In the genomic region with DNA sequence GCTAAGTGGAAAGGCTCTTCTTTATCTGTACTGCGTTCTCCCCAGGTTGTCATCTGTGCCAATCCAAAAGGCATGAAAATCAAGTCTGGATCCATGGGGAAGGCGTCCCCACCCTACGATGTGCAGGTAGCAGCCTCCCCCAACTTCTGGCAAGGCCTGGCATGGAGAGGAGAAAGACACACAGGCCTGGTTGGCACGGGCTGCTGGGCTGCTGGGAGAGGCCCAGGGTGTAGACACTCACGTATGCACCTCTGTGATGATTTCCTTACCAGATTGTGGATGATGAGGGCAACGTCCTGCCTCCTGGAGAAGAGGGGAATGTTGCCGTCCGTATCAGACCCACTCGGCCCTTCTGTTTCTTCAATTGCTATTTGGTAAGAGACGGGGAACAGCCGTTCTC, we compare ENCODE assay signal across 34 cellular contexts. TPM values are rescaled to one million over a fixed set of nuclear protein-coding genes. Genes with fewer than 3 reads are reported as not detected.
"Had no signal": no experiment of that assay in that cellular context is flagged by ENCODE, and none has a peak within 500 bp of the region (broad histone marks: within the 10 kb centered on the region; RNA-seq: fewer than 3 reads in every experiment).

No MANE protein-coding gene starts in this region.

- H3K27me3 ChIP-seq: adrenal gland, body of pancreas, esophagus muscularis mucosa, foreskin keratinocyte, gastrocnemius medialis had no signal

- ATAC-seq: activated CD4-positive, alpha-beta T cell treated with anti-CD3 and anti-CD28 coated beads for 36 hours; activated CD8-positive, alpha-beta memory T cell treated with anti-CD3 and anti-CD28 coated beads, Interleukin-2, amount 10 ng/mL, durations not matched to agents 7 days and 5 days; activated CD8-positive, alpha-beta T cell treated with anti-CD3 and anti-CD28 coated beads, Interleukin-2, amount 10 ng/mL, durations not matched to agents 7 days and 5 days; activated naive CD8-positive, alpha-beta T cell treated with anti-CD3 and anti-CD28 coated beads, Interleukin-2, amount 50 U/mL, for 24 hours; body of pancreas; effector memory CD8-positive, alpha-beta T cell; foreskin keratinocyte; gastrocnemius medialis had no signal

- DNase-seq: activated CD4-positive, alpha-beta memory T cell treated with anti-CD3 and anti-CD28 coated beads for 36 hours; activated CD4-positive, alpha-beta T cell treated with anti-CD3 and anti-CD28 coated beads for 36 hours; activated CD4-positive, alpha-beta T cell treated with anti-CD3 and anti-CD28 coated beads, Interleukin-2, amount 10 ng/mL, durations not matched to agents 24 days and 14 days; activated CD4-positive, CD25-positive, alpha-beta regulatory T cell; activated CD4-positive, CD25-positive, alpha-beta regulatory T cell treated with anti-CD3 and anti-CD28 coated beads, Interleukin-2, amount 50 U/mL, for 72 hours; activated CD8-positive, alpha-beta memory T cell treated with anti-CD3 and anti-CD28 coated beads, Interleukin-2, amount 10 ng/mL, durations not matched to agents 7 days and 5 days; activated CD8-positive, alpha-beta memory T cell treated with anti-CD3 and anti-CD28 coated beads, Interleukin-2, amount 50 U/mL, for 4 hours; activated CD8-positive, alpha-beta T cell treated with anti-CD3 and anti-CD28 coated beads, Interleukin-2, amount 10 ng/mL, durations not matched to agents 7 days and 5 days; activated effector memory CD4-positive, alpha-beta T cell treated with anti-CD3 and anti-CD28 coated beads, Interleukin-2, amount 50 U/mL, for 16 hours; activated naive CD4-positive, alpha-beta T cell treated with anti-CD3 and anti-CD28 coated beads for 36 hours; activated naive CD8-positive, alpha-beta T cell treated with anti-CD3 and anti-CD28 coated beads for 36 hours; activated naive CD8-positive, alpha-beta T cell treated with anti-CD3 and anti-CD28 coated beads, Interleukin-2, amount 50 U/mL, for 24 hours; activated T-cell treated with anti-CD3 and anti-CD28 coated beads, Interleukin-2, amount 50 U/mL, for 1 hour; activated T-cell treated with anti-CD3 and anti-CD28 coated beads, Interleukin-2, amount 50 U/mL, for 48 hours; adrenal gland; amygdala; aorta; body of pancreas; caudate nucleus; cortex of kidney; dermis blood vessel endothelial cell; effector CD4-positive, alpha-beta T cell; effector memory CD8-positive, alpha-beta T cell; erythroblast; foreskin keratinocyte; gastrocnemius medialis; T-helper 2 cell had no signal

- H3K27ac ChIP-seq: adrenal gland, body of pancreas, esophagus muscularis mucosa, foreskin keratinocyte, gastrocnemius medialis had no signal

- H3K9me3 ChIP-seq: adrenal gland, body of pancreas, esophagus muscularis mucosa, gastrocnemius medialis had no signal

- H3K4me1 ChIP-seq: adrenal gland, esophagus muscularis mucosa, foreskin keratinocyte, gastrocnemius medialis had no signal

- H3K36me3 ChIP-seq: adrenal gland, esophagus muscularis mucosa, gastrocnemius medialis had no signal

- H3K4me3 ChIP-seq: adrenal gland, body of pancreas, esophagus muscularis mucosa, gastrocnemius medialis had no signal

- FAIRE-seq: colon had no signal

RNA-seq across cellular contexts. Expression of a gene that starts 20.4 kb away (rescaled TPM):
- total RNA-seq: activated CD4-positive, alpha-beta memory T cell treated with anti-CD3 and anti-CD28 coated beads for 36 hours; activated CD4-positive, alpha-beta T cell treated with anti-CD3 and anti-CD28 coated beads, Interleukin-2, amount 10 ng/mL, durations not matched to agents 24 days and 14 days; activated CD8-positive, alpha-beta memory T cell treated with anti-CD3 and anti-CD28 coated beads for 36 hours; activated CD8-positive, alpha-beta T cell treated with anti-CD3 and anti-CD28 coated beads, Interleukin-2, amount 10 ng/mL, durations not matched to agents 7 days and 5 days; activated naive CD4-positive, alpha-beta T cell treated with anti-CD3 and anti-CD28 coated beads for 36 hours; activated naive CD8-positive, alpha-beta T cell treated with anti-CD3 and anti-CD28 coated beads for 36 hours; activated T-helper 1 cell treated with anti-CD3 and anti-CD28 coated beads, Interleukin-12 subunit alpha, Interleukin-12 subunit beta, Interleukin-2, Interleukin-4 antibody, amounts not matched to agents 30 ng/mL and 10 ng/mL and 1 ng/mL, durations not matched to agents 14 hours and 24 hours and 36 hours; aorta; body of pancreas; chondrocyte; foreskin keratinocyte; T-helper 1 cell treated with Interleukin-12 subunit alpha and Interleukin-12 subunit beta and Interleukin-4 antibody, amounts not matched to agents 30 ng/mL and 1 ng/mL, for 36 hours had no signal
- polyA plus RNA-seq: aorta, foreskin keratinocyte had no signal

RNA-seq across cellular contexts. Expression of a gene that starts 21.6 kb away (rescaled TPM):
- total RNA-seq: activated CD4-positive, alpha-beta memory T cell treated with anti-CD3 and anti-CD28 coated beads for 36 hours; activated CD4-positive, alpha-beta T cell treated with anti-CD3 and anti-CD28 coated beads for 36 hours; activated CD4-positive, alpha-beta T cell treated with anti-CD3 and anti-CD28 coated beads, Interleukin-2, amount 10 ng/mL, durations not matched to agents 24 days and 14 days; activated CD8-positive, alpha-beta memory T cell treated with anti-CD3 and anti-CD28 coated beads for 36 hours; activated CD8-positive, alpha-beta memory T cell treated with anti-CD3 and anti-CD28 coated beads, Interleukin-2, amount 10 ng/mL, durations not matched to agents 7 days and 5 days; activated CD8-positive, alpha-beta T cell treated with anti-CD3 and anti-CD28 coated beads, Interleukin-2, amount 10 ng/mL, durations not matched to agents 7 days and 5 days; activated naive CD4-positive, alpha-beta T cell treated with anti-CD3 and anti-CD28 coated beads for 36 hours; activated naive CD8-positive, alpha-beta T cell treated with anti-CD3 and anti-CD28 coated beads for 36 hours; activated T-helper 1 cell treated with anti-CD3 and anti-CD28 coated beads, Interleukin-12 subunit alpha, Interleukin-12 subunit beta, Interleukin-2, Interleukin-4 antibody, amounts not matched to agents 30 ng/mL and 10 ng/mL and 1 ng/mL, durations not matched to agents 14 hours and 24 hours and 36 hours; activated T-helper 2 cell treated with anti-CD3 and anti-CD28 coated beads, Interferon-gamma antibody, Interleukin-2, Interleukin-4, amounts not matched to agents 10 μg/mL and 5 μg/mL and 100 μg/mL, durations not matched to agents 14 hours and 24 hours and 36 hours; foreskin keratinocyte; T-helper 1 cell treated with Interleukin-12 subunit alpha and Interleukin-12 subunit beta and Interleukin-4 antibody, amounts not matched to agents 30 ng/mL and 1 ng/mL, for 36 hours had no signal
- polyA plus RNA-seq: foreskin keratinocyte had no signal

RNA-seq across cellular contexts. Expression of a gene that starts 26.4 kb away (rescaled TPM):
- total RNA-seq: activated CD4-positive, alpha-beta memory T cell treated with anti-CD3 and anti-CD28 coated beads for 36 hours; activated CD4-positive, alpha-beta T cell treated with anti-CD3 and anti-CD28 coated beads for 36 hours; activated CD4-positive, alpha-beta T cell treated with anti-CD3 and anti-CD28 coated beads, Interleukin-2, amount 10 ng/mL, durations not matched to agents 24 days and 14 days; activated CD8-positive, alpha-beta memory T cell treated with anti-CD3 and anti-CD28 coated beads for 36 hours; activated CD8-positive, alpha-beta memory T cell treated with anti-CD3 and anti-CD28 coated beads, Interleukin-2, amount 10 ng/mL, durations not matched to agents 7 days and 5 days; activated CD8-positive, alpha-beta T cell treated with anti-CD3 and anti-CD28 coated beads, Interleukin-2, amount 10 ng/mL, durations not matched to agents 7 days and 5 days; activated naive CD4-positive, alpha-beta T cell treated with anti-CD3 and anti-CD28 coated beads for 36 hours; activated naive CD8-positive, alpha-beta T cell treated with anti-CD3 and anti-CD28 coated beads for 36 hours; activated T-helper 1 cell treated with anti-CD3 and anti-CD28 coated beads, Interleukin-12 subunit alpha, Interleukin-12 subunit beta, Interleukin-2, Interleukin-4 antibody, amounts not matched to agents 30 ng/mL and 10 ng/mL and 1 ng/mL, durations not matched to agents 14 hours and 24 hours and 36 hours; adrenal gland; aorta; body of pancreas; chondrocyte; dermis blood vessel endothelial cell; esophagus muscularis mucosa; foreskin keratinocyte; gastrocnemius medialis; T-helper 1 cell treated with Interleukin-12 subunit alpha and Interleukin-12 subunit beta and Interleukin-4 antibody, amounts not matched to agents 30 ng/mL and 1 ng/mL, for 36 hours had no signal
- polyA plus RNA-seq: adrenal gland, aorta, foreskin keratinocyte had no signal
